Comparison of ENCODE assay signal across 6 cellular contexts in genomic region chr7:67149131-67149530, GRCh38.
A peak's percentile ranks its signal among the peaks of the same experiment; 100 is the strongest.
DNase-seq lines count a peak whose midpoint lies in the region; ATAC-seq, FAIRE-seq and TF ChIP-seq lines count a peak whose summit lies in the region.
"Not testable (repeated sequence)": the region's sequence is repeated elsewhere in the genome, so short reads cannot be mapped to it uniquely, and the experiment has no call there.

No MANE protein-coding gene starts in this region.

- not testable (repeated sequence) for H3K36me3 ChIP-seq in K562 (ENCODE audit: control insufficient read depth, insufficient read depth, low read length); neutrophil

- H3K9ac ChIP-seq in K562 (ENCODE audit: insufficient read depth in 1 of 2, low read depth in 2 of 2, low read length in 2 of 2) = not testable (repeated sequence)

- TF ChIP-seq RAD21 in K562 (CRISPR knock-in tag; conservative IDR thresholded peaks at IDR 0.05 in 1 of 2, IDR thresholded peaks at IDR 0.05 in 1 of 2) = not testable (repeated sequence)

- in situ Hi-C loops in K562 (cut with MboI) = not testable (repeated sequence)

- not testable (repeated sequence) for ATAC-seq in T-helper 17 cell; K562; memory B cell (ENCODE audit: low read depth)

- not testable (repeated sequence) for H3K4me1 ChIP-seq in K562 (replicated peaks in 1 of 2; ENCODE audit: control insufficient read depth in 2 of 2, insufficient read depth in 2 of 2, low read length in 2 of 2)
- peaks cover 27 to 29% of the 10 kb centered on the region in 2 experiments for H3K4me1 ChIP-seq in neutrophil (ENCODE audit: control insufficient read depth in 1 of 2, insufficient read depth in 1 of 2, low read depth in 1 of 2, low read length in 1 of 2)

- not testable (repeated sequence) for FAIRE-seq in K562 (lab: Jason Lieb, UNC)

- not testable (repeated sequence) for H3K4me1 Mint-ChIP-seq in T-helper 17 cell; activated naive CD8-positive, alpha-beta T cell treated with anti-CD3 and anti-CD28 coated beads for 36 hours; memory B cell
- peaks cover 24% of the 10 kb centered on the region for H3K4me1 Mint-ChIP-seq in activated naive CD4-positive, alpha-beta T cell treated with anti-CD3 and anti-CD28 coated beads, Interleukin-2, amount 50 U/mL, for 24 hours

- H2AFZ ChIP-seq in K562 (ENCODE audit: low read depth, low read length) = not testable (repeated sequence)

- H3K36me3 Mint-ChIP-seq in T-helper 17 cell (ENCODE audit: low read depth) = not testable (repeated sequence)
- peaks cover 19% of the 10 kb centered on the region for H3K36me3 Mint-ChIP-seq in activated naive CD4-positive, alpha-beta T cell treated with anti-CD3 and anti-CD28 coated beads, Interleukin-2, amount 50 U/mL, for 24 hours
- peaks cover 23% of the 10 kb centered on the region for H3K36me3 Mint-ChIP-seq in activated naive CD8-positive, alpha-beta T cell treated with anti-CD3 and anti-CD28 coated beads for 36 hours
- peaks cover 20% of the 10 kb centered on the region for H3K36me3 Mint-ChIP-seq in memory B cell

- not testable (repeated sequence) for H3K27ac ChIP-seq in K562 (ENCODE audit: extremely low read depth, low read depth, low read length)
- peak overlapping the region; percentile 84 for H3K27ac ChIP-seq in neutrophil

- not testable (repeated sequence) for BruUV-seq in K562 (replicated peaks; lab: Mats Ljungman, UMichigan)

- H3K9me3 Mint-ChIP-seq in activated naive CD4-positive, alpha-beta T cell treated with anti-CD3 and anti-CD28 coated beads, Interleukin-2, amount 50 U/mL, for 24 hours; activated naive CD8-positive, alpha-beta T cell treated with anti-CD3 and anti-CD28 coated beads for 36 hours; memory B cell: not testable (repeated sequence)

- not testable (repeated sequence) for H4K20me1 ChIP-seq in K562 (replicated peaks; ENCODE audit: control insufficient read depth, insufficient read depth, low read length)

- POLR2A ChIA-PET in K562 (lab: Yijun Ruan, JAX) = not testable (repeated sequence)

- not testable (repeated sequence) for TF ChIP-seq EP300 in K562 (IDR thresholded peaks at IDR 0.05; ENCODE audit: low read length)

- H3K4me3 Mint-ChIP-seq in T-helper 17 cell; activated naive CD4-positive, alpha-beta T cell treated with anti-CD3 and anti-CD28 coated beads, Interleukin-2, amount 50 U/mL, for 24 hours; activated naive CD8-positive, alpha-beta T cell treated with anti-CD3 and anti-CD28 coated beads for 36 hours; memory B cell: not testable (repeated sequence)

- H3K27ac Mint-ChIP-seq in T-helper 17 cell = peak overlapping the region; percentile 16
- peak overlapping the region; percentile 8 for H3K27ac Mint-ChIP-seq in activated naive CD4-positive, alpha-beta T cell treated with anti-CD3 and anti-CD28 coated beads, Interleukin-2, amount 50 U/mL, for 24 hours
- H3K27ac Mint-ChIP-seq in activated naive CD8-positive, alpha-beta T cell treated with anti-CD3 and anti-CD28 coated beads for 36 hours = peak overlapping the region; percentile 42
- H3K27ac Mint-ChIP-seq in memory B cell = peak overlapping the region; percentile 6

- intact Hi-C loops in K562 (cut with micrococcal nuclease) = not testable (repeated sequence)

- not testable (repeated sequence) for H3K27me3 Mint-ChIP-seq in T-helper 17 cell; activated naive CD4-positive, alpha-beta T cell treated with anti-CD3 and anti-CD28 coated beads, Interleukin-2, amount 50 U/mL, for 24 hours; activated naive CD8-positive, alpha-beta T cell treated with anti-CD3 and anti-CD28 coated beads for 36 hours; memory B cell

- H3K27me3 ChIP-seq in K562 (ENCODE audit: control insufficient read depth in 2 of 2, insufficient read depth in 2 of 2, low read length in 2 of 2); neutrophil: not testable (repeated sequence)

- not testable (repeated sequence) for TF ChIP-seq CTCF in K562 (IDR thresholded peaks at IDR 0.05 in 2 of 3, conservative IDR thresholded peaks at IDR 0.05 in 1 of 3; ENCODE audit: insufficient read depth in 2 of 3, low read depth in 1 of 3, low read length in 3 of 3); neutrophil (IDR thresholded peaks at IDR 0.05)

- not testable (repeated sequence) for H3K4me3 ChIP-seq in K562; neutrophil (ENCODE audit: low read depth in 1 of 2, low read length in 1 of 2)

- not testable (repeated sequence) for H3K9me3 ChIP-seq in T-helper 17 cell (ENCODE audit: control insufficient read depth, low read length, poor library complexity, severe bottlenecking); K562 (replicated peaks; ENCODE audit: control insufficient read depth, insufficient read depth, low read depth, low read length); neutrophil

- not testable (repeated sequence) for H3K4me2 ChIP-seq in K562 (ENCODE audit: insufficient read depth, low read length)

- not testable (repeated sequence) for H3K9me1 ChIP-seq in K562 (ENCODE audit: control insufficient read depth, insufficient read depth, low read length)

- not testable (repeated sequence) for H3K79me2 ChIP-seq in K562 (ENCODE audit: control insufficient read depth, insufficient read depth, low read length)

- CTCF ChIA-PET in K562 (lab: Yijun Ruan, JAX; ENCODE audit: low intra/inter-chr PET ratio) = not testable (repeated sequence)

- not testable (repeated sequence) for DNase-seq in T-helper 17 cell; activated naive CD8-positive, alpha-beta T cell treated with anti-CD3 and anti-CD28 coated beads for 36 hours; K562 (ENCODE audit: extremely low read depth in 1 of 4, low spot score in 3 of 4); memory B cell (ENCODE audit: low spot score in 2 of 2)

- not testable (repeated sequence) for TF ChIP-seq POLR2A in K562 (conservative IDR thresholded peaks at IDR 0.05)

TF ChIP-seq in K562, 482 proteins besides CTCF, POLR2A, EP300 and RAD21:
- not testable (repeated sequence) for TF ChIP-seq PBX2 (CRISPR knock-in tag; IDR thresholded peaks at IDR 0.05; ENCODE audit: low read depth)
- peak; percentile 68 for TF ChIP-seq PBX2 (tag; conservative IDR thresholded peaks at IDR 0.05; ENCODE audit: low read depth)
- TF ChIP-seq MEIS2 (IDR thresholded peaks at IDR 0.05; ENCODE audit: partially characterized antibody) = peak; percentile 63
